ENCODE assay signal across 30 cellular contexts in the genomic region with DNA sequence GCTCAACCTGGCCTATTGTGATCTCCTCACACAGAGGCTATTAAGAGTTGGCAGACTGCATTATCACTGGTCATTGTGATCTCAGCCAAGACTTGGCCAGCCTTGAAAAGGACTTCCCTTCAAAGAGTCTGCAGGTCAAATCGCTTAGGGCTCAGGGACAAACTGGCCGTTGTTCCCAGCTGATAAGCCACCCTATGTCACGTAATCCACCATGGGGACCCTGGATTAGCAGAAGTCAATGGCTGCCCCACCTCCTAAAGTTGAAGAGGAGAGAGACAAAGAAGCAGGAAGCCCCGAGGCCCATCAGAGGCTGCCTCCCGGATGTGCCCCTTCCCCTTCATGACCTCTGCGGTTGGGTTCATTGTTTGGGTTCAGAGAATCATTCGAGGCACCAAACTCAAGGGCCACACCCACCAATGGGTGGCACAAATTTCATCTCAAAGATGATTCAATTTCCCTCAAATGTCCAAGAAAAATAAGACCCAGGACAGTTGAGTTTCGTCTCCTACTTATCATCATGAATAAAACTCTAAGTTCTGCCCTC. TPM values are rescaled to one million over a fixed set of nuclear protein-coding genes. Genes with fewer than 3 reads are reported as not detected.
"Had no signal": no experiment of that assay in that cellular context is flagged by ENCODE, and none has a peak within 500 bp of the region (broad histone marks: within the 10 kb centered on the region; RNA-seq: fewer than 3 reads in every experiment).

No MANE protein-coding gene starts in this region.

- ATAC-seq: activated CD4-positive, CD25-positive, alpha-beta regulatory T cell treated with anti-CD3 and anti-CD28 coated beads, Interleukin-2, amount 50 U/mL, for 24 hours; effector memory CD8-positive, alpha-beta T cell; esophagus mucosa; heart left ventricle; naive thymus-derived CD4-positive, alpha-beta T cell; right cardiac atrium; T-helper 17 cell had no signal

- H3K9me3 ChIP-seq: heart left ventricle, spleen, tibial nerve had no signal

- DNase-seq: activated CD4-positive, alpha-beta T cell treated with anti-CD3 and anti-CD28 coated beads for 48 hours; activated CD4-positive, alpha-beta T cell treated with anti-CD3 and anti-CD28 coated beads, Interleukin-2, amount 50 U/mL, for 48 hours; activated CD8-positive, alpha-beta memory T cell treated with anti-CD3 and anti-CD28 coated beads for 24 hours; activated effector memory CD4-positive, alpha-beta T cell treated with Interleukin-2 at 50 U/mL for 16 hours; activated naive CD4-positive, alpha-beta T cell treated with Interleukin-2 at 50 U/mL for 16 hours; brain microvascular endothelial cell; effector memory CD8-positive, alpha-beta T cell; foreskin fibroblast; heart left ventricle; hypothalamus; immature natural killer cell; kidney; midbrain; naive thymus-derived CD4-positive, alpha-beta T cell; right cardiac atrium; spleen; stimulated activated naive CD4-positive, alpha-beta T cell; T-helper 17 cell had no signal

- H3K4me1 ChIP-seq: heart left ventricle, tibial nerve had no signal

- H3K36me3 ChIP-seq: brain microvascular endothelial cell, heart left ventricle, spleen, tibial nerve had no signal

- H3K4me3 ChIP-seq: coronary artery, heart left ventricle, spleen, tibial nerve had no signal

- H3K27ac ChIP-seq: brain microvascular endothelial cell, coronary artery, heart left ventricle, spleen, tibial nerve, VCaP had no signal

- H3K27me3 ChIP-seq: brain microvascular endothelial cell, tibial nerve had no signal

RNA-seq across cellular contexts. Expression of a gene that starts 56.6 kb away (rescaled TPM):
- total RNA-seq: astrocyte; cardiac septum; endothelial cell of umbilical vein; heart left ventricle; kidney; lower leg skin; naive thymus-derived CD4-positive, alpha-beta T cell; omental fat pad; right cardiac atrium; spleen; T-helper 17 cell; temporal lobe; tibial nerve had no signal
- polyA plus RNA-seq: endothelial cell of umbilical vein; immature natural killer cell; naive thymus-derived CD4-positive, alpha-beta T cell; neural cell; right cardiac atrium had no signal
